ENCODE assay signal across 9 cellular contexts in the genomic region with DNA sequence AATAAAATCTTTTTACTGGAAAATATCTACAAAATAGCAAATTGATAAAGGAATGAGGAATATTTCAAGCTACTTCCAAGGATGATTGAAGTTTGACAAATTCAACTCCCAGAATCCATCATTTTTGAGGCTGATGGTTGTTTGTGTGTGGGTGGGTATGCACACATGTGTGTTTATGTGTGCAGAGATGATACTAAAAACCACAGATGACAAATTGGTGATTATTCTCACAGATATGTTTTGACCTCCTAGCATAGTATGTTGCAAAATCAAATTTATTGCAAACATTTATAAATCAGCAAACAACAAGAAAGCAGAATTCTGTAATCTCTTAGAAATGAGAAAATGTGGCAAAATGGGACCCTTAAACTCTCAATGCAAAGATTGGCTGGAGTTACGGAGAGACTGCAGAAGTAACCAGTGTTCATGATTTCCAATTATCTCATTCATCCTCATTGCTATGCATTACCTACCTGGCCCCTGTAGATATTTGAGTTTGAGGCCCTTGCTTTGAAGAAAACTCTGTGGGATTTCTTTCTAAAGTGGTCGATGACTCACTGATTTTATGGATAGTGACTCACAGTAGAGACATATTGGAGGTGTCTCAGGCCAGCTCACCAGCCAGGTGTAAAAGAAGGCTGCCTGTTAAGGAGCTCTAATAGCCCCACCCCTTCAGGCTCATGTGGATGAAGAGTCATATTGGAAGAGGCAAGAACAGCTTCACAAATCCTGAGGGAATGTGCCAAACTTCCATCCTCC. TPM values are rescaled to one million over a fixed set of nuclear protein-coding genes. Genes with fewer than 3 reads are reported as not detected.
DNase-seq lines count a peak whose midpoint lies in the region; ATAC-seq, FAIRE-seq and TF ChIP-seq lines count a peak whose summit lies in the region.
"Had no signal": no experiment of that assay in that cellular context is flagged by ENCODE, and none has a peak within 500 bp of the region (broad histone marks: within the 10 kb centered on the region; RNA-seq: fewer than 3 reads in every experiment).

No MANE protein-coding gene starts in this region.

- intact Hi-C loops in GM12878 (cut with micrococcal nuclease; ENCODE audit: unreplicated experiment) (no loop called here), left ventricle myocardium inferior (cut with micrococcal nuclease) (no loop called here)

- DNase-seq in Daoy (ENCODE audit: low read depth), result peak; percentile 91
- DNase-seq in RCC 7860 (ENCODE audit: low spot score), result peak; percentile 93
- no peak for DNase-seq in GM12878 (ENCODE audit: low read depth, low spot score)
- peak; percentile 86 for DNase-seq in small intestine
- no peak for DNase-seq in NCI-H2029 (lab: John Stamatoyannopoulos, UW)
- no peak for DNase-seq in left ventricle myocardium inferior

- ATAC-seq in GM12878, result peak; percentile 36
- no peak for ATAC-seq in GM21381 (IDR thresholded peaks at IDR 0.05; ENCODE audit: unreplicated experiment)
- no peak for ATAC-seq in HG03039 (IDR thresholded peaks at IDR 0.05; ENCODE audit: unreplicated experiment)

- no peaks in the 10 kb centered on the region for H3K79me2 ChIP-seq in GM12878 (ENCODE audit: control insufficient read depth, insufficient read depth, low read length)

- no peak for TF ChIP-seq CTCF in GM12878 (IDR thresholded peaks at IDR 0.05 in 2 of 3, conservative IDR thresholded peaks at IDR 0.05 in 1 of 3; ENCODE audit: control insufficient read depth in 2 of 3, extremely low read depth in 1 of 3, insufficient read depth in 1 of 3, low read depth in 3 of 3, low read length in 3 of 3)
- TF ChIP-seq CTCF in left ventricle myocardium inferior (IDR thresholded peaks at IDR 0.05; ENCODE audit: borderline replicate concordance), result no peak

- no peak overlapping the region for H3K4me2 ChIP-seq in GM12878 (ENCODE audit: control insufficient read depth, insufficient read depth)

- H3K9me3 ChIP-seq in GM12878 (replicated peaks; ENCODE audit: control insufficient read depth, insufficient read depth, low read length) (peaks cover 1% of the 10 kb centered on the region; the same call in 2 of the 3 replicates), small intestine (ENCODE audit: control insufficient read depth, low read depth) (no peaks in the 10 kb centered on the region), left ventricle myocardium inferior (replicated peaks) (no peaks in the 10 kb centered on the region)
- H3K9me3 ChIP-seq: adrenal gland had no signal

- RAD21 ChIA-PET in GM12878 (lab: Charles Lee; ENCODE audit: unreplicated experiment), result interaction anchor here (1.0 to 2.4 kb wide), 5 partner anchors 11 to 50 kb away, joined by 3 to 10 read pairs (median 4); no protein-coding TSS in a partner anchor

- WGBS in GM12878 (ENCODE audit: insufficient coverage, insufficient replicate concordance, low lambda C conversion rate, missing lambda C conversion rate), result 63% methylated on average over 2 of the region's 2 CpGs
- 30 to 62% (median 56%) methylated on average over 2 of the region's 2 CpGs for WGBS in small intestine, 3 donors

- CTCF ChIA-PET in GM12878 (lab: Yijun Ruan, JAX), result interaction anchor here (0.7 to 3.6 kb wide), 5 partner anchors 11 to 1175 kb away, joined by 3 to 17 read pairs (median 3); no protein-coding TSS in a partner anchor

- H3K4me1 ChIP-seq in GM12878 (ENCODE audit: control insufficient read depth, insufficient read depth, low read length) (peaks cover 4% of the 10 kb centered on the region), small intestine (ENCODE audit: control insufficient read depth in 2 of 2, insufficient read depth in 1 of 2, low read depth in 1 of 2, low read length in 1 of 2) (peaks cover 2 to 13% of the 10 kb centered on the region in 2 donors), left ventricle myocardium inferior (peaks cover 15% of the 10 kb centered on the region)
- H3K4me1 ChIP-seq: adrenal gland had no signal

- H3K9ac ChIP-seq in GM12878 (ENCODE audit: control insufficient read depth, insufficient read depth, low read length), result no peak overlapping the region

- TF ChIP-seq POLR2A in GM12878 (IDR thresholded peaks at IDR 0.05; ENCODE audit: low read depth, low read length), result no peak

- H3K4me3 ChIP-seq in GM12878 (no peak overlapping the region), small intestine (ENCODE audit: low read depth in 1 of 2, low read length in 2 of 2) (no peak overlapping the region), left ventricle myocardium inferior (no peak overlapping the region)
- H3K4me3 ChIP-seq: adrenal gland had no signal

- H2AFZ ChIP-seq in GM12878 (ENCODE audit: control insufficient read depth, low read depth, low read length), result no peak overlapping the region; the same call in 1 of the 2 replicates

- no peak for TF ChIP-seq RAD21 in GM12878 (IDR thresholded peaks at IDR 0.05; ENCODE audit: insufficient read depth, low read depth, low read length)

- H3K36me3 ChIP-seq in GM12878 (ENCODE audit: control insufficient read depth in 2 of 2, insufficient read depth in 2 of 2, low read length in 1 of 2) (no peaks in the 10 kb centered on the region), small intestine (ENCODE audit: control insufficient read depth in 2 of 2, insufficient read depth in 2 of 2, low read length in 2 of 2) (no peaks in the 10 kb centered on the region), left ventricle myocardium inferior (no peaks in the 10 kb centered on the region)
- H3K36me3 ChIP-seq: adrenal gland had no signal

- H3K27me3 ChIP-seq in GM12878 (replicated peaks in 1 of 2; ENCODE audit: control insufficient read depth in 2 of 2, insufficient read depth in 2 of 2, low read length in 1 of 2) (no peaks in the 10 kb centered on the region), small intestine (ENCODE audit: control insufficient read depth in 2 of 2, insufficient read depth in 2 of 2, low read length in 2 of 2) (no peaks in the 10 kb centered on the region), left ventricle myocardium inferior (ENCODE audit: low read depth) (no peaks in the 10 kb centered on the region)
- H3K27me3 ChIP-seq: adrenal gland had no signal

- SMC1A ChIA-PET in GM12878 (lab: Charles Lee; ENCODE audit: uncharacterized antibody, unreplicated experiment), result interaction anchor here (0.9 to 5.2 kb wide), 9 partner anchors 12 to 106 kb away, joined by 3 to 31 read pairs (median 4); no protein-coding TSS in a partner anchor

- in situ Hi-C loops in GM12878 (cut with MboI), result no loop called here

- POLR2A ChIA-PET in GM12878 (lab: Charles Lee), result interaction anchor here (0.9 to 1.5 kb wide), 4 partner anchors 17 to 32 kb away, joined by 3 to 4 read pairs (median 3); no protein-coding TSS in a partner anchor

- H4K20me1 ChIP-seq in GM12878 (ENCODE audit: control insufficient read depth, insufficient read depth), result no peaks in the 10 kb centered on the region

- FAIRE-seq in RCC 7860 (lab: Jason Lieb, UNC) (peak; percentile 98), GM12878 (lab: Jason Lieb, UNC) (no peak), small intestine (lab: Jason Lieb, UNC) (no peak)

- no peak overlapping the region for H3K27ac ChIP-seq in GM12878 (ENCODE audit: control insufficient read depth, insufficient read depth)
- no peak overlapping the region for H3K27ac ChIP-seq in small intestine (ENCODE audit: low read depth in 1 of 2, low read length in 1 of 2)
- no peak overlapping the region for H3K27ac ChIP-seq in left ventricle myocardium inferior (replicated peaks)

- no TSS peak for BruUV-seq in GM12878 (replicated peaks; lab: Mats Ljungman, UMichigan)

- TF ChIP-seq EP300 in GM12878 (IDR thresholded peaks at IDR 0.05; ENCODE audit: borderline replicate concordance in 1 of 2, control insufficient read depth in 1 of 2, low read depth in 2 of 2, low read length in 2 of 2), result no peak

RNA-seq across cellular contexts. Expression of a gene that starts 44.6 kb away (rescaled TPM):
- not detected in 2 replicates for total RNA-seq in Daoy (2014; rRNA removed; shearing (Covaris generic))
- 1.0 and 2.8 TPM in 2 replicates for total RNA-seq in GM12878 (2013; cell fraction: nucleolus; rRNA removed)
- 0.22 and 0.40 TPM in 2 replicates for total RNA-seq in GM12878 (2014; rRNA removed)
- 0.67 and 0.74 TPM in 2 replicates for total RNA-seq in GM12878 (2014; rRNA removed; fragmentation: Illumina TruSeq; extraction: Trizol)
- total RNA-seq in GM12878 (2021), result 0.23 TPM in 1 of 2 replicates, not detected in the other
- not detected for polyA plus RNA-seq in GM12878 (2011; ENCODE audit: low read depth)
- 0.46 and 0.49 TPM in 2 replicates for polyA plus RNA-seq in GM12878 (2011; rRNA removed)
- polyA plus RNA-seq in GM12878 (2011; cell fraction: cytosol; rRNA removed), result 0.07 and 0.25 TPM in 2 replicates
- 0.28 and 0.32 TPM in 2 replicates for polyA plus RNA-seq in GM12878 (2011; cell fraction: nucleus; rRNA removed)
- polyA plus RNA-seq in GM12878 (2012), result not detected in 2 replicates
- 0.11 and 0.21 TPM in 2 replicates for polyA plus RNA-seq in GM12878 (2014; fragmentation: Illumina TruSeq; extraction: Trizol)
- under 1 TPM; 0.24 to 0.71 TPM for polyA plus RNA-seq in GM12878 (2014; fragmentation: Nextera tagmentation; extraction: Ambion mirVana)
- 0.39 and 0.94 TPM in 2 replicates for polyA plus RNA-seq in GM12878 (2014; rRNA removed)
- under 1 TPM in 1 of 2 experiments, not detected in 1; 0.06 TPM for polyA plus RNA-seq in GM12878 (2016; fragmentation: Nextera tagmentation; extraction: Ambion mirVana)
- 0.41 and 0.88 TPM in 2 replicates for polyA minus RNA-seq in GM12878 (2011; rRNA and poly(A)+ RNA removed)
- polyA minus RNA-seq in GM12878 (2011; cell fraction: cytosol; rRNA and poly(A)+ RNA removed), result not detected in 2 replicates
- polyA minus RNA-seq in GM12878 (2011; cell fraction: nucleus; rRNA and poly(A)+ RNA removed), result not detected in 2 replicates
- polyA plus RNA-seq in small intestine, result under 1 TPM in 1 of 3 donors, not detected in 2; 0.25 TPM
- 0.25 TPM for total RNA-seq in left ventricle myocardium inferior
- polyA plus RNA-seq: adrenal gland had no signal

Comparison
In these comparisons a context has a peak if more than half of its experiments do, and no peak if none do; other contexts are left out.
1. DNase-seq: peak in Daoy (single experiment), RCC 7860 (single experiment) and small intestine (single experiment); none in GM12878 (single experiment), NCI-H2029 (single experiment) and left ventricle myocardium inferior (single experiment).